In the genomic region with DNA sequence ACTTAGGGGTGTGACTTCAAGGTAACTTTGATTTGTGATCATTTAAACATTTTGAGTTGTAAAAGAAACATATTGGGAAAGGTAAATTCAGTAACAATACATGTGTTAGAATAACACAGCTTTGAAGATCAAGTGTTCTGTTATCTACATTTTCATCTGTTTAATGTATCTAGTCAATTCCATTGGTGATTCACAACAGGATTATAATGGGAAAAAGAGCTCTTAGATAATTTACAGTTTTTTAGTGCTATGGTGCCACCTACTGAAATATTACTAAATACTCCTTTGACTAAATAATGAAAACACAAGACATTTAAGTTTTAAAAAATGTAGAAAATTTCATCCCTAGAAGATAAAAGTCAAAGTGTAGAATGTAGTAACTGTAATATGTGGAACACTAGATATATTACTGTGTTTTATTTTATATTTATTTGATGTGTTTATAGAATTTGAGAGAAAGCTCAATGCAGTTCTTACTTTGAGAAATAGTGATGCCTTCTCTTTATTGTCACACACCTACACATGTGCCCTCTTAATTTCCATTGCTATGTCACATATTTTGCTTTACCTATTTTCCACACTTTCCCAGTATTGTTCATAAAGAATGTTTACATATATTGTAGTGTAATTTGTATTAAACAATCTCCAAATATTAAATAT, we compare ENCODE assay signal across 8 cellular contexts. TPM values are rescaled to one million over a fixed set of nuclear protein-coding genes. Genes with fewer than 3 reads are reported as not detected.
DNase-seq lines count a peak whose midpoint lies in the region; ATAC-seq, FAIRE-seq and TF ChIP-seq lines count a peak whose summit lies in the region.

No MANE protein-coding gene starts in this region.

- H3K4me1 ChIP-seq in small intestine (ENCODE audit: control insufficient read depth in 2 of 2, insufficient read depth in 1 of 2, low read depth in 1 of 2, low read length in 1 of 2), result no peaks in the 10 kb centered on the region

- no peak for DNase-seq in activated CD8-positive, alpha-beta memory T cell treated with anti-CD3 and anti-CD28 coated beads, Interleukin-2, amount 10 ng/mL, durations not matched to agents 7 days and 5 days
- DNase-seq in activated CD8-positive, alpha-beta memory T cell treated with anti-CD3 and anti-CD28 coated beads, Interleukin-2, amount 50 U/mL, for 4 hours, result no peak
- peak; percentile 50 for DNase-seq in NCI-H2227 (lab: John Stamatoyannopoulos, UW; ENCODE audit: unreplicated experiment)
- DNase-seq in astrocyte of the spinal cord (ENCODE audit: low read depth, low spot score), result peak; percentile 74
- no peak for DNase-seq in natural killer cell
- DNase-seq in NCI-H2029 treated with DMSO at 0.1 percent for 48 hours (lab: John Stamatoyannopoulos, UW), result no peak
- DNase-seq in small intestine, result no peak

- H3K27ac ChIP-seq in small intestine (ENCODE audit: low read depth in 1 of 2, low read length in 1 of 2), result no peak overlapping the region

- peaks cover 87% of the 10 kb centered on the region for H3K4me1 Mint-ChIP-seq in activated CD8-positive, alpha-beta memory T cell treated with anti-CD3 and anti-CD28 coated beads, Interleukin-2, amount 10 ng/mL, durations not matched to agents 7 days and 5 days
- peaks cover 86 to 88% of the 10 kb centered on the region in 2 donors for H3K4me1 Mint-ChIP-seq in natural killer cell

- H3K4me3 ChIP-seq in astrocyte of the spinal cord (ENCODE audit: low read depth, low read length) (no peak overlapping the region), small intestine (ENCODE audit: low read depth in 1 of 2, low read length in 2 of 2) (no peak overlapping the region)

- in situ Hi-C loops in astrocyte of the spinal cord (cut with HindIII; ENCODE audit: low sequenced_read_pairs), result no loop called here

- peak overlapping the region; percentile 46 for H3K4me3 Mint-ChIP-seq in activated CD8-positive, alpha-beta memory T cell treated with anti-CD3 and anti-CD28 coated beads, Interleukin-2, amount 10 ng/mL, durations not matched to agents 7 days and 5 days
- peak overlapping the region; percentile 82 for H3K4me3 Mint-ChIP-seq in natural killer cell

- peak overlapping the region; percentile 81 for H3K27ac Mint-ChIP-seq in activated CD8-positive, alpha-beta memory T cell treated with anti-CD3 and anti-CD28 coated beads, Interleukin-2, amount 10 ng/mL, durations not matched to agents 7 days and 5 days
- peak overlapping the region; percentile 88 to 90 for H3K27ac Mint-ChIP-seq in natural killer cell

- CTCF ChIA-PET in activated CD8-positive, alpha-beta memory T cell treated with anti-CD3 and anti-CD28 coated beads, Interleukin-2, amount 10 ng/mL, durations not matched to agents 7 days and 5 days (lab: Charles Lee), result interaction anchor here (0.7 to 3.3 kb wide), 12 partner anchors 10 to 169 kb away, joined by 3 to 13 read pairs (median 3); no protein-coding TSS in a partner anchor

- no peaks in the 10 kb centered on the region for H3K9me3 Mint-ChIP-seq in activated CD8-positive, alpha-beta memory T cell treated with anti-CD3 and anti-CD28 coated beads, Interleukin-2, amount 10 ng/mL, durations not matched to agents 7 days and 5 days (ENCODE audit: low read depth)
- H3K9me3 Mint-ChIP-seq in natural killer cell, result no peaks in the 10 kb centered on the region

- peak; percentile 20 for TF ChIP-seq CTCF in astrocyte of the spinal cord (IDR thresholded peaks at IDR 0.05; ENCODE audit: low read depth, low read length)
- TF ChIP-seq CTCF in natural killer cell (IDR thresholded peaks at IDR 0.05), result peak; percentile 65

- no peaks in the 10 kb centered on the region for H3K36me3 ChIP-seq in small intestine (ENCODE audit: control insufficient read depth in 2 of 2, insufficient read depth in 2 of 2, low read length in 2 of 2)

- FAIRE-seq in small intestine (lab: Jason Lieb, UNC), result no peak

- H3K27me3 ChIP-seq in small intestine (ENCODE audit: control insufficient read depth in 2 of 2, insufficient read depth in 2 of 2, low read length in 2 of 2), result no peaks in the 10 kb centered on the region

- intact Hi-C loops in natural killer cell (cut with micrococcal nuclease), result no loop called here

- no peaks in the 10 kb centered on the region for H3K27me3 Mint-ChIP-seq in activated CD8-positive, alpha-beta memory T cell treated with anti-CD3 and anti-CD28 coated beads, Interleukin-2, amount 10 ng/mL, durations not matched to agents 7 days and 5 days
- no peaks in the 10 kb centered on the region for H3K27me3 Mint-ChIP-seq in natural killer cell (ENCODE audit: low read depth in 2 of 2)

- H3K9me3 ChIP-seq in small intestine (ENCODE audit: control insufficient read depth, low read depth), result no peaks in the 10 kb centered on the region

- peaks cover 50% of the 10 kb centered on the region for H3K36me3 Mint-ChIP-seq in activated CD8-positive, alpha-beta memory T cell treated with anti-CD3 and anti-CD28 coated beads, Interleukin-2, amount 10 ng/mL, durations not matched to agents 7 days and 5 days
- H3K36me3 Mint-ChIP-seq in natural killer cell, result no peaks in the 10 kb centered on the region

- ATAC-seq in activated CD8-positive, alpha-beta memory T cell treated with anti-CD3 and anti-CD28 coated beads, Interleukin-2, amount 10 ng/mL, durations not matched to agents 7 days and 5 days, result no peak
- ATAC-seq in natural killer cell (no peak), HG02588 (IDR thresholded peaks at IDR 0.05; ENCODE audit: unreplicated experiment) (no peak)

RNA-seq across cellular contexts. Expression of gene PTPRC, which starts 47.4 kb away (rescaled TPM):
- total RNA-seq in activated CD8-positive, alpha-beta memory T cell treated with anti-CD3 and anti-CD28 coated beads, Interleukin-2, amount 10 ng/mL, durations not matched to agents 7 days and 5 days, result 100 to 1,000 TPM; 556 to 674 TPM
- total RNA-seq in natural killer cell, result 1,000 to 10,000 TPM; 1,142 to 1,334 (median 1,200) TPM
- polyA plus RNA-seq in small intestine, result 1 to 10 TPM; 1.6 to 6.8 (median 3.8) TPM

Comparison
In these comparisons a context has a peak if more than half of its experiments do, and no peak if none do; other contexts are left out.
1. DNase-seq: peak in NCI-H2227 (single experiment) and astrocyte of the spinal cord (single experiment); none in activated CD8-positive, alpha-beta memory T cell treated with anti-CD3 and anti-CD28 coated beads, Interleukin-2, amount 10 ng/mL, durations not matched to agents 7 days and 5 days (single experiment), activated CD8-positive, alpha-beta memory T cell treated with anti-CD3 and anti-CD28 coated beads, Interleukin-2, amount 50 U/mL, for 4 hours (single experiment), natural killer cell (single experiment), NCI-H2029 treated with DMSO at 0.1 percent for 48 hours (single experiment) and small intestine (single experiment).